In the genomic region with DNA sequence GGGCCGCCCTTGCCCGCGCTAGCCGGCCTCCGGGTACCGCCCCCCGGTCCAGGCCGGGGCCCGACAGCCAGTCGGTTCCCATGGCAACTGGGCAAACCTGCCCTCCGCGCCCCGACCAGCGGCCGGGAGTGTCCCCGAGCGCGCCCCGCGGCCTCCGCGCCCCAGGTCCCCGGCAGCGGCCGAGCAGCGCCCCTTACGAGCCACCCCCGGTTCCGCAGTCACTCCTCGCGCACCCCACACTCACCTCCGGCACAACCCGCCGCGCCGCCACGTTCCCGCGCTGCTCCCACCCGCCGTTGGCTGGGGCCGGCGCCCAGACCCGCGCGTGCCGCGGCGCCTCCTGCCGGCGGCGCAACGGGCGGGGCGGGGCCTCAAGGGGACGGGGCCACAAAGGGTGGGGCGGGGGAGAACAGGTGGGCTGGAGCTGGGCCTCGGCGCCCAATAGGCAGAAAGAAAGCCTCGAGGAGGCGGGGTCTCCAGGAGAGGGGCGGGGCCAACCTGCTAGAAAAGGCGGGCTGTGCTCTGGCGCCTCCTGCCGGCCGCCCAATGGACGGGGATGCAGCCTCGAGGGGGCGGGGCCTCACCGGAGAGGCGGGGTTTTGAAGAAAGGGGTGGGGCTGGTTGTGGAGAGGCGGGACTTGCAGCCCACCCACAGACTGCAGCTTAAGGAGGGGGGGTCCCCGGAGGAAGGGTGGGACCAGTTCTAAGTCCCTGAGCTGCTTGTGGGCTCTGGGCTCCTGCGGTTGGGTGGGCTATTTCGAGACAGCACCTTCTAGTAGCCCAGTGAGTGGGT, we compare ENCODE assay signal across 8 cellular contexts. TPM values are rescaled to one million over a fixed set of nuclear protein-coding genes. Genes with fewer than 3 reads are reported as not detected.
DNase-seq lines count a peak whose midpoint lies in the region; ATAC-seq, FAIRE-seq and TF ChIP-seq lines count a peak whose summit lies in the region.

A gene with protein sequence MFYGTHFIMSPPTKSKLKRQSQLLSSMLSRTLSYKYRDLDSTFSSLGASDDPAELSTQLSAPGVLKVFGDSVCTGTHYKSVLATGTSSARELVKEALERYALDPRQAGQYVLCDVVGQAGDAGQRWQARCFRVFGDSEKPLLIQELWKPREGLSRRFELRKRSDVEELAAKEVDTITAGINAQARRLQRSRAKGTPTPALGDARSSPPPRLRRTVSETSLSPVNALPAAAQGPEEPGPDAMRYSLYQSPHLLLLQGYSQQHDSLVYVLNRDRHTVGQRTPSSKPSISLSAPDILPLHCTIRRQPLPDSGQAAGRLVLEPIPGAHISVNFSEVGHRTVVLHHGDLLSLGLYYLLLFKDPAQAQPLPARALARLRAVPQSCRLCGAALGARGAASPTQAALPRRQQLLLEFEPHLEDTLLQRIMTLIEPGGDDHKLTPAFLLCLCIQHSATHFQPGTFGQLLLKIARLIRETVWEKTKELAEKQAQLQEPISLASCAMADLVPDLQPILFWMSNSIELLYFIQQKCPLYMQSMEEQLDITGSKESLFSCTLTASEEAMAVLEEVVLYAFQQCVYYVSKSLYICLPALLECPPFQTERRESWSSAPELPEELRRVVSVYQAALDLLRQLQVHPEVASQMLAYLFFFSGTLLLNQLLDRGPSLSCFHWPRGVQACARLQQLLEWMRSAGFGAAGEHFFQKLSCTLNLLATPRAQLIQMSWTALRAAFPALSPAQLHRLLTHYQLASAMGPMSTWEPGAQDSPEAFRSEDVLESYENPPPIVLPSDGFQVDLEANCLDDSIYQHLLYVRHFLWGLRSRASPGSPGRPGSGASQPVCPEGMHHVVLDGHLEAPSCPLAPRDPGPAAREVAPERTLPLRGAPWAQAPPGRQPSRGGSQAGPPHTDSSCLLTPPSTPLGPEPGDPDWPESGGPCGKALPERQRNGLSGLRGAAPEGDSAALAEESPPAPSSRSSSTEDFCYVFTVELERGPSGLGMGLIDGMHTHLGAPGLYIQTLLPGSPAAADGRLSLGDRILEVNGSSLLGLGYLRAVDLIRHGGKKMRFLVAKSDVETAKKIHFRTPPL (minus strand): TSS at position 365 of the 793 bp plus-strand sequence. CDS start 5,577 bp downstream, outside the sequence.

- peak; percentile 85 for DNase-seq in EL
- DNase-seq in NCI-H2081 (lab: John Stamatoyannopoulos, UW) = peak; percentile 82 to 90
- DNase-seq in WTC11 (ENCODE audit: low spot score) = peak; percentile 98
- peak; percentile 88 to 94 for DNase-seq in breast epithelium (ENCODE audit: low spot score in 2 of 2)
- DNase-seq in iPS-NIHi11 (ENCODE audit: low spot score) = peak; percentile 99
- DNase-seq in small intestine = peak; percentile 36

- peaks cover 12% of the 10 kb centered on the region; the same call in 1 of the 2 replicates for H3K27me3 Mint-ChIP-seq in WTC11 (ENCODE audit: low read depth)

- peak within 1 kb of the TSS; percentile 81 for H3K4me3 Mint-ChIP-seq in WTC11

- 4 to 10% (median 6%) methylated on average over 39 to 75 of the region's 75 CpGs for WGBS in small intestine, 3 donors

- peaks cover 0 to 8% of the 10 kb centered on the region in 2 donors for H3K27me3 ChIP-seq in breast epithelium
- peaks cover 8 to 9% of the 10 kb centered on the region in 2 donors for H3K27me3 ChIP-seq in small intestine (ENCODE audit: control insufficient read depth in 2 of 2, insufficient read depth in 2 of 2, low read length in 2 of 2)

- no peak for TF ChIP-seq POLR2A in breast epithelium (IDR thresholded peaks at IDR 0.05)

- H3K4me1 ChIP-seq in breast epithelium (peaks cover 4 to 9% of the 10 kb centered on the region in 2 donors), small intestine (ENCODE audit: control insufficient read depth in 2 of 2, insufficient read depth in 1 of 2, low read depth in 1 of 2, low read length in 1 of 2) (no peaks in the 10 kb centered on the region)

- H3K27ac ChIP-seq in breast epithelium = peak within 1 kb of the TSS; percentile 83 to 91
- peak within 1 kb of the TSS in 1 of 2 donors; percentile 78 for H3K27ac ChIP-seq in small intestine (ENCODE audit: low read depth in 1 of 2, low read length in 1 of 2)

- CTCF ChIA-PET in WTC11 (lab: Charles Lee) = interaction anchor here (0.6 to 5.5 kb wide), 53 partner anchors 9 to 594 kb away, joined by 3 to 83 read pairs (median 5); a partner anchor contains a TSS

- intact Hi-C loops in breast epithelium (cut with DNase I; ENCODE audit: low total_unique reads) = no loop called here

- H3K36me3 ChIP-seq in breast epithelium (no peaks in the 10 kb centered on the region), small intestine (ENCODE audit: control insufficient read depth in 2 of 2, insufficient read depth in 2 of 2, low read length in 2 of 2) (no peaks in the 10 kb centered on the region)

- H3K4me3 ChIP-seq in breast epithelium (peak within 1 kb of the TSS; percentile 58 to 88 (median 70)), small intestine (ENCODE audit: low read depth in 1 of 2, low read length in 2 of 2) (peak within 1 kb of the TSS; percentile 33 to 34)

- H3K27ac Mint-ChIP-seq in WTC11 = peak within 1 kb of the TSS; percentile 50

- no peak for FAIRE-seq in small intestine (lab: Jason Lieb, UNC)

- no peaks in the 10 kb centered on the region for H3K36me3 Mint-ChIP-seq in WTC11

- TF ChIP-seq CTCF in WTC11 (IDR thresholded peaks at IDR 0.05) (peak; percentile 88), breast epithelium (IDR thresholded peaks at IDR 0.05) (peak; percentile 40 to 65 (median 61))

- peak; percentile 58 for ATAC-seq in HG02610 (IDR thresholded peaks at IDR 0.05; ENCODE audit: unreplicated experiment)
- peak; percentile 92 for ATAC-seq in WTC11
- no peak for ATAC-seq in HG03571 (IDR thresholded peaks at IDR 0.05; ENCODE audit: unreplicated experiment)

- POLR2A ChIA-PET in WTC11 (lab: Charles Lee) = interaction anchor here (1.0 to 1.7 kb wide), 2 partner anchors 91 to 176 kb away, joined by 3 read pairs; no protein-coding TSS in a partner anchor

- H3K4me1 Mint-ChIP-seq in WTC11 = peaks cover 13% of the 10 kb centered on the region

- no peaks in the 10 kb centered on the region for H3K9me3 Mint-ChIP-seq in WTC11

- no peaks in the 10 kb centered on the region for H3K9me3 ChIP-seq in breast epithelium
- H3K9me3 ChIP-seq in small intestine (ENCODE audit: control insufficient read depth, low read depth) = no peaks in the 10 kb centered on the region

TF ChIP-seq in WTC11, 78 proteins besides CTCF, POLR2A, EP300 and RAD21:
- TF ChIP-seq SP1 (CRISPR knock-in tag; conservative IDR thresholded peaks at IDR 0.05) = peak; percentile 94
- peak; percentile 48; the same call in 1 of the 2 replicates for TF ChIP-seq FOXP1 (CRISPR knock-in tag; IDR thresholded peaks at IDR 0.05; ENCODE audit: borderline replicate concordance)
- no peak for TF ChIP-seq TCF7 (CRISPR knock-in tag; IDR thresholded peaks at IDR 0.05; ENCODE audit: low read depth)
- TF ChIP-seq, protein P1, sequence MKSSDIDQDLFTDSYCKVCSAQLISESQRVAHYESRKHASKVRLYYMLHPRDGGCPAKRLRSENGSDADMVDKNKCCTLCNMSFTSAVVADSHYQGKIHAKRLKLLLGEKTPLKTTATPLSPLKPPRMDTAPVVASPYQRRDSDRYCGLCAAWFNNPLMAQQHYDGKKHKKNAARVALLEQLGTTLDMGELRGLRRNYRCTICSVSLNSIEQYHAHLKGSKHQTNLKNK (CRISPR knock-in tag; IDR thresholded peaks at IDR 0.05) = no peak
- TF ChIP-seq CREM (CRISPR knock-in tag; IDR thresholded peaks at IDR 0.05) = no peak
- TF ChIP-seq GABPB1 (CRISPR knock-in tag; IDR thresholded peaks at IDR 0.05) = no peak
- TF ChIP-seq, protein P2, sequence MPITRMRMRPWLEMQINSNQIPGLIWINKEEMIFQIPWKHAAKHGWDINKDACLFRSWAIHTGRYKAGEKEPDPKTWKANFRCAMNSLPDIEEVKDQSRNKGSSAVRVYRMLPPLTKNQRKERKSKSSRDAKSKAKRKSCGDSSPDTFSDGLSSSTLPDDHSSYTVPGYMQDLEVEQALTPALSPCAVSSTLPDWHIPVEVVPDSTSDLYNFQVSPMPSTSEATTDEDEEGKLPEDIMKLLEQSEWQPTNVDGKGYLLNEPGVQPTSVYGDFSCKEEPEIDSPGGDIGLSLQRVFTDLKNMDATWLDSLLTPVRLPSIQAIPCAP (CRISPR knock-in tag; IDR thresholded peaks at IDR 0.05) = no peak
- TF ChIP-seq, protein P3, sequence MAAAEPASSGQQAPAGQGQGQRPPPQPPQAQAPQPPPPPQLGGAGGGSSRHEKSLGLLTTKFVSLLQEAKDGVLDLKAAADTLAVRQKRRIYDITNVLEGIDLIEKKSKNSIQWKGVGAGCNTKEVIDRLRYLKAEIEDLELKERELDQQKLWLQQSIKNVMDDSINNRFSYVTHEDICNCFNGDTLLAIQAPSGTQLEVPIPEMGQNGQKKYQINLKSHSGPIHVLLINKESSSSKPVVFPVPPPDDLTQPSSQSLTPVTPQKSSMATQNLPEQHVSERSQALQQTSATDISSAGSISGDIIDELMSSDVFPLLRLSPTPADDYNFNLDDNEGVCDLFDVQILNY (CRISPR knock-in tag; IDR thresholded peaks at IDR 0.05) = peak; percentile 86

RNA-seq across cellular contexts. Expression of the gene that starts here (rescaled TPM):
- total RNA-seq in WTC11 (2021) (8.6 to 12.1 TPM (median 11.1 TPM) in 3 replicates), breast epithelium (1 to 10 TPM; 4.4 to 8.5 (median 5.9) TPM)
- polyA plus RNA-seq in small intestine = 1 to 10 TPM in 2 of 3 donors, not detected in 1; 1.6 to 3.2 TPM

Comparison
In these comparisons a context has a peak if more than half of its experiments do, and no peak if none do; other contexts are left out.
1. DNase-seq: peak in every context shown above with its lines; median percentile 99 in iPS-NIHi11; 98 in WTC11; 91 in breast epithelium; 86 in NCI-H2081; 85 in EL; 36 in small intestine.